ENCODE assay signal across 8 cellular contexts in genomic region chr18:43661570-43661969, GRCh38.
DNase-seq lines count a peak whose midpoint lies in the region; TF ChIP-seq lines count a peak whose summit lies in the region.

No MANE protein-coding gene starts in this region.

- no peaks in the 10 kb centered on the region for H3K27me3 Mint-ChIP-seq in neural crest cell (ENCODE audit: low read depth)
- H3K27me3 Mint-ChIP-seq in activated CD4-positive, alpha-beta memory T cell treated with anti-CD3 and anti-CD28 coated beads, Interleukin-2, amount 10 ng/mL, durations not matched to agents 7 days and 5 days, result no peaks in the 10 kb centered on the region

- H3K9me3 Mint-ChIP-seq in neural crest cell, result no peaks in the 10 kb centered on the region
- no peaks in the 10 kb centered on the region for H3K9me3 Mint-ChIP-seq in activated CD4-positive, alpha-beta memory T cell treated with anti-CD3 and anti-CD28 coated beads, Interleukin-2, amount 10 ng/mL, durations not matched to agents 7 days and 5 days

- POLR2A ChIA-PET in activated CD4-positive, alpha-beta memory T cell treated with anti-CD3 and anti-CD28 coated beads, Interleukin-2, amount 10 ng/mL, durations not matched to agents 7 days and 5 days (lab: Charles Lee), result no interaction called here

- CTCF ChIA-PET in activated CD4-positive, alpha-beta memory T cell treated with anti-CD3 and anti-CD28 coated beads, Interleukin-2, amount 10 ng/mL, durations not matched to agents 7 days and 5 days (lab: Charles Lee), result no interaction called here

- in situ Hi-C loops in T47D (cut with HindIII; ENCODE audit: low pct_unique_long_range_greater_than_20kb, low sequenced_read_pairs), result no loop called here

- H3K27ac Mint-ChIP-seq in neural crest cell (ENCODE audit: unreplicated experiment), result no peak overlapping the region
- no peak overlapping the region for H3K27ac Mint-ChIP-seq in activated CD4-positive, alpha-beta memory T cell treated with anti-CD3 and anti-CD28 coated beads, Interleukin-2, amount 10 ng/mL, durations not matched to agents 7 days and 5 days

- H3K4me1 Mint-ChIP-seq in neural crest cell, result peaks cover 4% of the 10 kb centered on the region
- H3K4me1 Mint-ChIP-seq in activated CD4-positive, alpha-beta memory T cell treated with anti-CD3 and anti-CD28 coated beads, Interleukin-2, amount 10 ng/mL, durations not matched to agents 7 days and 5 days, result no peaks in the 10 kb centered on the region

- H3K4me3 ChIP-seq in GM12865 (ENCODE audit: low read depth, low read length), result no peak overlapping the region
- H3K4me3 ChIP-seq in HFF-Myc (replicated peaks; ENCODE audit: low read depth, low read length), result no peak overlapping the region

- DNase-seq in GM12865 (ENCODE audit: low read depth) (peak; percentile 58), HFF-Myc (ENCODE audit: extremely low read depth, low read depth) (peak; percentile 56), NCI-H146 treated with DMSO at 0.1 percent for 48 hours (lab: John Stamatoyannopoulos, UW; ENCODE audit: unreplicated experiment) (peak; percentile 32), T47D (ENCODE audit: low read depth in 1 of 2, low spot score in 1 of 2) (peak; percentile 1 to 80), neural crest cell (ENCODE audit: low read depth, low spot score) (no peak), KG1 (lab: John Stamatoyannopoulos, UW) (no peak), NOMO-1 treated with dmso at 0.1 percent for 144 hours (lab: John Stamatoyannopoulos, UW; ENCODE audit: unreplicated experiment) (no peak)
- no peak for DNase-seq in activated CD4-positive, alpha-beta memory T cell treated with anti-CD3 and anti-CD28 coated beads, Interleukin-2, amount 10 ng/mL, durations not matched to agents 7 days and 5 days

- TF ChIP-seq CTCF in GM12865 (IDR thresholded peaks at IDR 0.05; ENCODE audit: insufficient read depth, low read depth, low read length, missing control alignments) (peak; percentile 45), HFF-Myc (IDR thresholded peaks at IDR 0.05; ENCODE audit: low read depth, low read length, missing control alignments) (peak; percentile 52), neural crest cell (conservative IDR thresholded peaks at IDR 0.05) (peak; percentile 65)

- no peak overlapping the region for H3K4me3 Mint-ChIP-seq in neural crest cell
- no peak overlapping the region for H3K4me3 Mint-ChIP-seq in activated CD4-positive, alpha-beta memory T cell treated with anti-CD3 and anti-CD28 coated beads, Interleukin-2, amount 10 ng/mL, durations not matched to agents 7 days and 5 days

- no peaks in the 10 kb centered on the region for H3K36me3 Mint-ChIP-seq in neural crest cell (ENCODE audit: low read depth)
- no peaks in the 10 kb centered on the region for H3K36me3 Mint-ChIP-seq in activated CD4-positive, alpha-beta memory T cell treated with anti-CD3 and anti-CD28 coated beads, Interleukin-2, amount 10 ng/mL, durations not matched to agents 7 days and 5 days (ENCODE audit: low read depth)

Comparison
In these comparisons a context has a peak if more than half of its experiments do, and no peak if none do; other contexts are left out.
1. DNase-seq: peak in GM12865 (single experiment), HFF-Myc (single experiment), NCI-H146 treated with DMSO at 0.1 percent for 48 hours (single experiment) and T47D (2 of 2); none in neural crest cell (single experiment), KG1 (single experiment), NOMO-1 treated with dmso at 0.1 percent for 144 hours (single experiment) and activated CD4-positive, alpha-beta memory T cell treated with anti-CD3 and anti-CD28 coated beads, Interleukin-2, amount 10 ng/mL, durations not matched to agents 7 days and 5 days (single experiment).
2. Peak in every context shown above with its lines, with median percentiles within 50 percentile points of each other: CTCF ChIP-seq.